1 cellular context compared by ENCODE assay signal in the genomic region with DNA sequence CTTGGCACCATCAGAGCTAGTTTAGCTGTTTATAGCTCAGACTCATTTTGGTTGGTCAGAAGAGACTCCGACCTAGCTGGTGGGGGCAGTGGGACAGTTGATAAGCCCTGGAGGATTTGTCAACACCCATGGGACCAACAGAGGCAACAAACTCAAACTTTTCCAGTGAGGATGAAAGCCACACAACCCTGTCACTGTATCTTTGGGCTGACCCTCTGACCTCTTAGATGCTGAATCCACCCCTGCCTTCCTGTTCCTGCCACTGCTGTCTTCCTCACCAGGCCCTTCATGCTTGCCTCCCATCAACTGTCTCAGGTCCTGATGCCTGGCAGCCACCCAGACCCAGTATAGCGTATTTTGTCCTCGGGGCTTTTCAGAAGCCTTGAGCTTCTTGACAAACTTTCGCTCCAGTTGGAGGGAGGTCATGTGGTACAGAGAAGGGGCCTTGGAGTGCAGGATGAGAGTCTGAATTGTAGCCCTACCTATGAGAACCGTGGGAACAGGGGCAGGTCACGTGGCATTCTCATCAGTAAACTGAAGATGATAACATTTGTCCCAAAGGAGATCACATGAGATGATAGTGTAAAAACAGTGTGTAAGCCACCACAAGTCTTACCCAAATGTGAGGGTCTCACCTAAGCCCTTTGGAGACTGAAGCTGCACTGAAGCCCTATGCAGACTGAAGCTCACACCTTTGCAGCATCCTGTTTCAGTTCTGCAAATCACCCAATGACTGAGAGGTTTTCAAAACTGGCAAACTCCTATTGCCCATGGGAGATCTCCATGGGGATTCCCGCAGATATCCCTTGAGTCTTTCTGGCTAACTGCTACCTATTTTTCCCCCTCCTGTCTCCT.
TF ChIP-seq lines count a peak whose summit lies in the region.

No MANE protein-coding gene starts in this region.

TF ChIP-seq in HepG2, 621 proteins besides CTCF, POLR2A, EP300 and RAD21 (continued from another document):
- TF ChIP-seq, protein P1, sequence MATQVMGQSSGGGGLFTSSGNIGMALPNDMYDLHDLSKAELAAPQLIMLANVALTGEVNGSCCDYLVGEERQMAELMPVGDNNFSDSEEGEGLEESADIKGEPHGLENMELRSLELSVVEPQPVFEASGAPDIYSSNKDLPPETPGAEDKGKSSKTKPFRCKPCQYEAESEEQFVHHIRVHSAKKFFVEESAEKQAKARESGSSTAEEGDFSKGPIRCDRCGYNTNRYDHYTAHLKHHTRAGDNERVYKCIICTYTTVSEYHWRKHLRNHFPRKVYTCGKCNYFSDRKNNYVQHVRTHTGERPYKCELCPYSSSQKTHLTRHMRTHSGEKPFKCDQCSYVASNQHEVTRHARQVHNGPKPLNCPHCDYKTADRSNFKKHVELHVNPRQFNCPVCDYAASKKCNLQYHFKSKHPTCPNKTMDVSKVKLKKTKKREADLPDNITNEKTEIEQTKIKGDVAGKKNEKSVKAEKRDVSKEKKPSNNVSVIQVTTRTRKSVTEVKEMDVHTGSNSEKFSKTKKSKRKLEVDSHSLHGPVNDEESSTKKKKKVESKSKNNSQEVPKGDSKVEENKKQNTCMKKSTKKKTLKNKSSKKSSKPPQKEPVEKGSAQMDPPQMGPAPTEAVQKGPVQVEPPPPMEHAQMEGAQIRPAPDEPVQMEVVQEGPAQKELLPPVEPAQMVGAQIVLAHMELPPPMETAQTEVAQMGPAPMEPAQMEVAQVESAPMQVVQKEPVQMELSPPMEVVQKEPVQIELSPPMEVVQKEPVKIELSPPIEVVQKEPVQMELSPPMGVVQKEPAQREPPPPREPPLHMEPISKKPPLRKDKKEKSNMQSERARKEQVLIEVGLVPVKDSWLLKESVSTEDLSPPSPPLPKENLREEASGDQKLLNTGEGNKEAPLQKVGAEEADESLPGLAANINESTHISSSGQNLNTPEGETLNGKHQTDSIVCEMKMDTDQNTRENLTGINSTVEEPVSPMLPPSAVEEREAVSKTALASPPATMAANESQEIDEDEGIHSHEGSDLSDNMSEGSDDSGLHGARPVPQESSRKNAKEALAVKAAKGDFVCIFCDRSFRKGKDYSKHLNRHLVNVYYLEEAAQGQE (IDR thresholded peaks at IDR 0.05; ENCODE audit: borderline replicate concordance in 1 of 2, low read depth in 1 of 2, low read length in 2 of 2): no peak
- no peak for TF ChIP-seq ZNF713 (CRISPR knock-in tag; IDR thresholded peaks at IDR 0.05)
- TF ChIP-seq SYNCRIP (IDR thresholded peaks at IDR 0.05; ENCODE audit: insufficient read depth, low read depth, low read length): no peak
- no peak for TF ChIP-seq POLR2G (IDR thresholded peaks at IDR 0.05; ENCODE audit: low read depth, low read length)
- TF ChIP-seq KLF12 (CRISPR knock-in tag; IDR thresholded peaks at IDR 0.05; ENCODE audit: borderline replicate concordance): no peak
- no peak for TF ChIP-seq IKZF1 (IDR thresholded peaks at IDR 0.05)
TF ChIP-seq in HepG2: peak in this region for 0.
